Comparison of ENCODE assay signal across 7 cellular contexts in the genomic region with DNA sequence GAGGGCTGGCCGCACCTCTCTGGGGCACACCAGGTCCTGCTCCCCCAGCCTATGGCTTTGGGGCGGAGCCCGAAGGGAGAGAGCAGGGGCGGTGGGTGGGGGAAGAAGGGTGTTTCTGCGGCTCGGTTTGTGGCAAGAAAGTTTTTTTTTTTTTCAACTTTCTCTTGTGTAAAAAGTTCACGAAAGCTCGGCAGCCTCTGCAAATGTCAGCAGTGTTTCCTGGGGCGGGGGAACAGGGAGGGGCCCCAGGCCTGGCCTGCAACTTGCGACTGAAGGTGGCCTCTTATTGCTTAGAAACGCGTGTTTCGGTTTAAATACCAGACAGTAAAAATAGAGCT.
DNase-seq lines count a peak whose midpoint lies in the region; ATAC-seq and TF ChIP-seq lines count a peak whose summit lies in the region.
"Not testable (repeated sequence)": the region's sequence is repeated elsewhere in the genome, so short reads cannot be mapped to it uniquely, and the experiment has no call there.

No MANE protein-coding gene starts in this region.

- not testable (repeated sequence) for TF ChIP-seq POLR2A in NB4 (IDR thresholded peaks at IDR 0.05; ENCODE audit: extremely low read depth, insufficient read length)

- POLR2A ChIA-PET in WTC11 (lab: Charles Lee), result not testable (repeated sequence)

- H3K4me1 ChIP-seq in mucosa of descending colon (ENCODE audit: low read depth), result not testable (repeated sequence)

- DNase-seq in GM03348 (ENCODE audit: low spot score) (peak; percentile 0), NB4 (ENCODE audit: low read depth) (peak; percentile 59), activated T-cell treated with anti-CD3 and anti-CD28 coated beads for 48 hours (ENCODE audit: low read depth) (peak; percentile 9), mucosa of descending colon (peak in 2 of 3 donors; percentile 6 to 30)
- not testable (repeated sequence) for DNase-seq in WTC11 (ENCODE audit: low spot score)
- DNase-seq in activated naive CD8-positive, alpha-beta T cell treated with anti-CD3 and anti-CD28 coated beads for 36 hours, result peak; percentile 49
- peak; percentile 18 to 21 for DNase-seq in stimulated activated CD8-positive, alpha-beta memory T cell treated with anti-CD3 and anti-CD28 coated beads, Interleukin-2, amount 100 ng/mL, for 48 hours (ENCODE audit: low read depth in 2 of 2)

- not testable (repeated sequence) for H3K27me3 Mint-ChIP-seq in WTC11 (ENCODE audit: low read depth); activated naive CD8-positive, alpha-beta T cell treated with anti-CD3 and anti-CD28 coated beads for 36 hours

- not testable (repeated sequence) for H3K36me3 ChIP-seq in mucosa of descending colon (ENCODE audit: low read depth)

- intact Hi-C loops in mucosa of descending colon (cut with DNase I, micrococcal nuclease), result not testable (repeated sequence)

- not testable (repeated sequence) for H3K4me1 Mint-ChIP-seq in WTC11; activated naive CD8-positive, alpha-beta T cell treated with anti-CD3 and anti-CD28 coated beads for 36 hours

- H3K36me3 Mint-ChIP-seq in WTC11; activated naive CD8-positive, alpha-beta T cell treated with anti-CD3 and anti-CD28 coated beads for 36 hours: not testable (repeated sequence)

- H3K4me3 Mint-ChIP-seq in WTC11; activated naive CD8-positive, alpha-beta T cell treated with anti-CD3 and anti-CD28 coated beads for 36 hours: not testable (repeated sequence)

- H3K9me3 Mint-ChIP-seq in WTC11; activated naive CD8-positive, alpha-beta T cell treated with anti-CD3 and anti-CD28 coated beads for 36 hours: not testable (repeated sequence)

- ATAC-seq in WTC11 (peak; percentile 21), mucosa of descending colon (peak; percentile 37)

- H3K4me3 ChIP-seq in NB4 (ENCODE audit: low read depth, low read length); mucosa of descending colon: not testable (repeated sequence)

- CTCF ChIA-PET in WTC11 (lab: Charles Lee), result not testable (repeated sequence)

- TF ChIP-seq CTCF in NB4 (IDR thresholded peaks at IDR 0.05; ENCODE audit: low read depth, low read length); WTC11 (IDR thresholded peaks at IDR 0.05); mucosa of descending colon (IDR thresholded peaks at IDR 0.05): not testable (repeated sequence)

- not testable (repeated sequence) for H3K27ac Mint-ChIP-seq in WTC11; activated naive CD8-positive, alpha-beta T cell treated with anti-CD3 and anti-CD28 coated beads for 36 hours

- H3K9me3 ChIP-seq in mucosa of descending colon, result not testable (repeated sequence)
